8 cellular contexts compared by ENCODE assay signal in the genomic region with DNA sequence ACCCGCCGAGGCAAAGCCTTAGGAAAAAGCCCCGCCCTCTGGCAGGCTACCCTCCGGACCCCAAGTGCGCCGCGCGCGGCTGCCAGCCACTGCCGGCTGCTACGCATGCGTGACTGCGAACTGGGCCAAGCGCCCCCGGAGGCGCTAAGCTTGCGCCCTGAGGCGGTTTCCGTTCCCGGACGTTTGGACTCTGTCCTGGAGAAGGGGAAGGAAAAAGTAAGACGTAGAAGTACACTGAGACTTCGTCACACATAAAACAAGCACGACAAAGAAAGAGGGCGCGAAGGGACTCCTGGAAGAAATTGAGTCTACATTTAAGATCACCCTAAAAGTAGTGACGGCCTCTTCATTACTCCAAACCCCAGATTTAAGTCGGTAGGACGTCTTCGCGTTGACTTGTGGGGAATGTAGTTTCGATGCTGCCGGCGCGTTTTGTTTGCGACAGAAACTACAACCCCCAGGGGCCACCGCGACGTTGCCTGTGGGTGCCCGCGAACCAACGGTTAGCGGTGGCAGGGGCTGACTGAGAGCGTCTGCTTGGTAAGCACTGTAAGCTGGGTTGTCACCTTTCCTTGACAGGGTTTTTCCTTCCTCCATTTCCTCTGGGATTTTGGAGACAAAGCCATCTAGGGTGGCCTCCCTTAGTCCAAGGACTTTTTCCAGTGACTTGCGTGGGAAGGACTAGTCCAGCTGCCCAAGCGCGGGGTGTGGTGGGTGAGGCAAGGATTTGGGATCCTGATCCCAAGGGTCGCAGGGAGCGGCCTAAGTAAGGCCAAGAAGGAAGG. TPM values are rescaled to one million over a fixed set of nuclear protein-coding genes. Genes with fewer than 3 reads are reported as not detected.
A peak's percentile ranks its signal among the peaks of the same experiment; 100 is the strongest.
DNase-seq lines count a peak whose midpoint lies in the region; TF ChIP-seq lines count a peak whose summit lies in the region.

A gene (plus strand): TSS at position 472 of the 785 bp plus-strand sequence. CDS start 49,715 bp downstream, outside the sequence.

- TF ChIP-seq CTCF in fibroblast of the aortic adventitia (IDR thresholded peaks at IDR 0.05; ENCODE audit: insufficient read depth, low read length) = no peak
- no peak for TF ChIP-seq CTCF in nephron (IDR thresholded peaks at IDR 0.05; ENCODE audit: unreplicated experiment in 3 of 3)

- peak within 1 kb of the TSS; percentile 100 for H3K27ac Mint-ChIP-seq in nephron
- peak within 1 kb of the TSS; percentile 98 for H3K27ac Mint-ChIP-seq in stimulated activated naive CD8-positive, alpha-beta T cell treated with anti-CD3 and anti-CD28 coated beads, Interleukin-15, Interleukin-2, amounts not matched to agents 100 ng/mL and 50 ng/mL, for 24 hours

- peaks cover 18% of the 10 kb centered on the region for H3K36me3 Mint-ChIP-seq in nephron (ENCODE audit: low read depth)
- peaks cover 11% of the 10 kb centered on the region for H3K36me3 Mint-ChIP-seq in stimulated activated naive CD8-positive, alpha-beta T cell treated with anti-CD3 and anti-CD28 coated beads, Interleukin-15, Interleukin-2, amounts not matched to agents 100 ng/mL and 50 ng/mL, for 24 hours (ENCODE audit: low read depth)

- H3K27me3 ChIP-seq in H7 (ENCODE audit: control insufficient read depth, insufficient read depth, low read length) = no peaks in the 10 kb centered on the region

- DNase-seq in G401 (ENCODE audit: low spot score) (peak; percentile 97), H7 (peak; percentile 80), M059J (ENCODE audit: low read depth) (peak; percentile 97), SIG-M5 (lab: John Stamatoyannopoulos, UW) (peak; percentile 85), activated gamma-delta T cell (lab: John Stamatoyannopoulos, UW) (peak; percentile 83), fibroblast of the aortic adventitia (ENCODE audit: low read depth) (peak; percentile 98)

- H3K27me3 Mint-ChIP-seq in nephron (ENCODE audit: low read depth) = no peaks in the 10 kb centered on the region
- H3K27me3 Mint-ChIP-seq in stimulated activated naive CD8-positive, alpha-beta T cell treated with anti-CD3 and anti-CD28 coated beads, Interleukin-15, Interleukin-2, amounts not matched to agents 100 ng/mL and 50 ng/mL, for 24 hours = no peaks in the 10 kb centered on the region

- H3K36me3 ChIP-seq in H7 (replicated peaks; ENCODE audit: control insufficient read depth, insufficient read depth, low read length) = no peaks in the 10 kb centered on the region

- peak within 1 kb of the TSS; percentile 93 to 100 (median 95) for H3K4me3 Mint-ChIP-seq in nephron
- peak within 1 kb of the TSS; percentile 95 for H3K4me3 Mint-ChIP-seq in stimulated activated naive CD8-positive, alpha-beta T cell treated with anti-CD3 and anti-CD28 coated beads, Interleukin-15, Interleukin-2, amounts not matched to agents 100 ng/mL and 50 ng/mL, for 24 hours

- H3K4me1 Mint-ChIP-seq in nephron = peaks cover 53% of the 10 kb centered on the region
- H3K4me1 Mint-ChIP-seq in stimulated activated naive CD8-positive, alpha-beta T cell treated with anti-CD3 and anti-CD28 coated beads, Interleukin-15, Interleukin-2, amounts not matched to agents 100 ng/mL and 50 ng/mL, for 24 hours (ENCODE audit: low read depth) = peaks cover 58% of the 10 kb centered on the region

- H3K4me3 ChIP-seq in H7 (ENCODE audit: insufficient read depth, low read depth, low read length) (peak within 1 kb of the TSS; percentile 86), fibroblast of the aortic adventitia (ENCODE audit: low read depth, low read length) (peak within 1 kb of the TSS; percentile 75)

- H3K9me3 Mint-ChIP-seq in nephron = no peaks in the 10 kb centered on the region
- no peaks in the 10 kb centered on the region for H3K9me3 Mint-ChIP-seq in stimulated activated naive CD8-positive, alpha-beta T cell treated with anti-CD3 and anti-CD28 coated beads, Interleukin-15, Interleukin-2, amounts not matched to agents 100 ng/mL and 50 ng/mL, for 24 hours

- in situ Hi-C loops in G401 (cut with HindIII; ENCODE audit: low sequenced_read_pairs) = no loop called here

RNA-seq across cellular contexts. Expression of the gene that starts here (rescaled TPM):
- 31.6 and 43.4 TPM in 2 replicates for total RNA-seq in G401 (2014; rRNA removed; shearing (Covaris generic))
- total RNA-seq in H7 (2014; rRNA removed; shearing (Covaris generic)) = 26.5 and 30.2 TPM in 2 replicates
- 51.2 and 51.3 TPM in 2 replicates for total RNA-seq in M059J (2014; rRNA removed; shearing (Covaris generic))
- 27.1 and 41.3 TPM in 2 replicates for total RNA-seq in fibroblast of the aortic adventitia (ENCODE audit: low replicate concordance)

Comparison
In these comparisons a context has a peak if more than half of its experiments do, and no peak if none do; other contexts are left out.
1. Peak in every context shown above with its lines: DNase-seq and H3K4me3 ChIP-seq.